9 cellular contexts compared by ENCODE assay signal in genomic region chr15:67025719-67026118, GRCh38. TPM values are rescaled to one million over a fixed set of nuclear protein-coding genes. Genes with fewer than 3 reads are reported as not detected.
DNase-seq lines count a peak whose midpoint lies in the region; TF ChIP-seq lines count a peak whose summit lies in the region.
"Had no signal": no experiment of that assay in that cellular context is flagged by ENCODE, and none has a peak within 500 bp of the region (broad histone marks: within the 10 kb centered on the region; RNA-seq: fewer than 3 reads in every experiment).

No MANE protein-coding gene starts in this region.

- H3K4me1 ChIP-seq in rectal smooth muscle tissue (ENCODE audit: control insufficient read depth, insufficient read depth, low read length): peaks cover 20% of the 10 kb centered on the region

- DNase-seq in EL: peak; percentile 82
- peak; percentile 90 for DNase-seq in RPMI7951 (ENCODE audit: low read depth)
- DNase-seq in fibroblast of pulmonary artery (ENCODE audit: low read depth): peak; percentile 87
- no peak for DNase-seq in caudate nucleus (lab: John Stamatoyannopoulos, UW)
- DNase-seq in NCI-H1930 (lab: John Stamatoyannopoulos, UW): no peak
- no peak for DNase-seq in posterior cingulate gyrus
- DNase-seq in hypothalamus (lab: John Stamatoyannopoulos, UW): no peak
- DNase-seq: endodermal cell had no signal

- intact Hi-C loops in posterior cingulate gyrus (cut with DNase I): loop anchor here (10.0 kb wide), 1 partner anchor 59 kb away; no protein-coding TSS in a partner anchor

- H3K27me3 ChIP-seq in rectal smooth muscle tissue (ENCODE audit: control insufficient read depth, insufficient read depth, low read length): no peaks in the 10 kb centered on the region

- H3K36me3 ChIP-seq in rectal smooth muscle tissue (ENCODE audit: control insufficient read depth, insufficient read depth, low read length): no peaks in the 10 kb centered on the region

- TF ChIP-seq CTCF in fibroblast of pulmonary artery (IDR thresholded peaks at IDR 0.05; ENCODE audit: low read length, missing control alignments): no peak

- H3K27ac ChIP-seq in rectal smooth muscle tissue (ENCODE audit: low read depth, low read length) (peak overlapping the region; percentile 25), caudate nucleus (ENCODE audit: low read depth, low read length) (no peak overlapping the region)

- H3K9ac ChIP-seq in rectal smooth muscle tissue (ENCODE audit: low read length): no peak overlapping the region

- H3K4me3 ChIP-seq in fibroblast of pulmonary artery (replicated peaks; ENCODE audit: low read depth, low read length) (no peak overlapping the region), rectal smooth muscle tissue (ENCODE audit: low read length) (no peak overlapping the region)

RNA-seq across cellular contexts. Expression of gene SMAD3, which starts 39.7 kb away (rescaled TPM):
- 17.7 and 19.7 TPM in 2 replicates for total RNA-seq in RPMI7951 (2014; rRNA removed; shearing (Covaris generic))

Comparison
In these comparisons a context has a peak if more than half of its experiments do, and no peak if none do; other contexts are left out.
1. DNase-seq: peak in EL (single experiment), RPMI7951 (single experiment) and fibroblast of pulmonary artery (single experiment); none in caudate nucleus (0 of 61), NCI-H1930 (0 of 2), posterior cingulate gyrus (0 of 10) and hypothalamus (0 of 51).